Comparison of ENCODE assay signal across 9 cellular contexts in the genomic region with DNA sequence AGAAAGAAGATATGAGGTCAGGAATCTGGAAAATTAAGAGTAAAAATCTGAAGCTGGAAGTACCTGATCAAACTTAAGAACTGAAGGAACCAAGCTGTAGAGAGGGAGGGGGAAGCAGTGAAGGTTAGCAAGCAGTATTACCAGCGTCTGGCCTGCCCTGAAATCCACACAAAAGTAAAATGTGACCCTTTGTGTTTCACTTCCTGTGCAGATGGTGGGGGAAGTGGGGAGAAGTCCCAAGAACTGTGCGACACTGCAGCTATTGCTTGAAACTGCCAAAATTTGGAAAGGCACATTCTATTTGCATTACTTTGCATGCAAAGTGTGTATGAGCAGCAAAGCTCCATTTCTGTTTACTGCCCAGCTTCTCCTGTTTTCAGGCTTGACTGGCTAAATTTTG.
DNase-seq lines count a peak whose midpoint lies in the region; ATAC-seq and TF ChIP-seq lines count a peak whose summit lies in the region.
"Had no signal": no experiment of that assay in that cellular context is flagged by ENCODE, and none has a peak within 500 bp of the region (broad histone marks: within the 10 kb centered on the region; RNA-seq: fewer than 3 reads in every experiment).

No MANE protein-coding gene starts in this region.

- peak; percentile 35 for DNase-seq in A673 (ENCODE audit: low spot score)
- peak; percentile 13 for DNase-seq in SKM-1 (lab: John Stamatoyannopoulos, UW; ENCODE audit: unreplicated experiment)
- no peak for DNase-seq in activated effector memory CD4-positive, alpha-beta T cell treated with Interleukin-2 at 50 U/mL for 16 hours
- no peak for DNase-seq in stimulated activated CD4-positive, alpha-beta T cell treated with anti-CD3 and anti-CD28 coated beads, Interleukin-1b, Interleukin-23, amount 100 ng/mL, for 48 hours
- DNase-seq in HUDEP-2 (lab: John Stamatoyannopoulos, UW; ENCODE audit: unreplicated experiment in 76 of 76) = no peak
- DNase-seq: kidney had no signal

- H3K36me3 ChIP-seq in A673 (ENCODE audit: insufficient read depth, low read length, poor library complexity, severe bottlenecking) = no peaks in the 10 kb centered on the region

- POLR2A ChIA-PET in A673 (lab: Charles Lee; ENCODE audit: low non-redundant PET) = no interaction called here

- BruUV-seq in A673 (replicated peaks; lab: Mats Ljungman, UMichigan) = no TSS peak

- no peak overlapping the region for H3K27ac ChIP-seq in A673 (ENCODE audit: low read depth, low read length, poor library complexity, severe bottlenecking)

- TF ChIP-seq CTCF in A673 (conservative IDR thresholded peaks at IDR 0.05; ENCODE audit: low read depth, low read length) = no peak

- H3K4me1 ChIP-seq in A673 (ENCODE audit: insufficient read depth, low read length, poor library complexity, severe bottlenecking) = peaks cover 5% of the 10 kb centered on the region

- H3K9me3 ChIP-seq in A673 (ENCODE audit: low read depth, low read length, poor library complexity, severe bottlenecking) = no peaks in the 10 kb centered on the region

- ATAC-seq in GM19372 (IDR thresholded peaks at IDR 0.05; ENCODE audit: low read depth, unreplicated experiment) (peak; percentile 63), HG03064 (IDR thresholded peaks at IDR 0.05; ENCODE audit: low read depth, unreplicated experiment) (peak; percentile 86), GM21390 (IDR thresholded peaks at IDR 0.05; ENCODE audit: unreplicated experiment) (no peak)

- CTCF ChIA-PET in A673 (lab: Charles Lee) = no interaction called here

- no peak overlapping the region for H3K4me3 ChIP-seq in A673 (ENCODE audit: low read depth, low read length, poor library complexity, severe bottlenecking)

- intact Hi-C loops in A673 (cut with micrococcal nuclease; ENCODE audit: unreplicated experiment) = no loop called here

- H3K27me3 ChIP-seq in A673 (replicated peaks; ENCODE audit: insufficient read depth, low read depth, low read length, poor library complexity) = no peaks in the 10 kb centered on the region

Comparison
In these comparisons a context has a peak if more than half of its experiments do, and no peak if none do; other contexts are left out.
1. DNase-seq: peak in A673 (single experiment) and SKM-1 (single experiment); none in activated effector memory CD4-positive, alpha-beta T cell treated with Interleukin-2 at 50 U/mL for 16 hours (single experiment), stimulated activated CD4-positive, alpha-beta T cell treated with anti-CD3 and anti-CD28 coated beads, Interleukin-1b, Interleukin-23, amount 100 ng/mL, for 48 hours (single experiment) and HUDEP-2 (0 of 76).